Comparison of ENCODE assay signal across 8 cellular contexts in the genomic region with DNA sequence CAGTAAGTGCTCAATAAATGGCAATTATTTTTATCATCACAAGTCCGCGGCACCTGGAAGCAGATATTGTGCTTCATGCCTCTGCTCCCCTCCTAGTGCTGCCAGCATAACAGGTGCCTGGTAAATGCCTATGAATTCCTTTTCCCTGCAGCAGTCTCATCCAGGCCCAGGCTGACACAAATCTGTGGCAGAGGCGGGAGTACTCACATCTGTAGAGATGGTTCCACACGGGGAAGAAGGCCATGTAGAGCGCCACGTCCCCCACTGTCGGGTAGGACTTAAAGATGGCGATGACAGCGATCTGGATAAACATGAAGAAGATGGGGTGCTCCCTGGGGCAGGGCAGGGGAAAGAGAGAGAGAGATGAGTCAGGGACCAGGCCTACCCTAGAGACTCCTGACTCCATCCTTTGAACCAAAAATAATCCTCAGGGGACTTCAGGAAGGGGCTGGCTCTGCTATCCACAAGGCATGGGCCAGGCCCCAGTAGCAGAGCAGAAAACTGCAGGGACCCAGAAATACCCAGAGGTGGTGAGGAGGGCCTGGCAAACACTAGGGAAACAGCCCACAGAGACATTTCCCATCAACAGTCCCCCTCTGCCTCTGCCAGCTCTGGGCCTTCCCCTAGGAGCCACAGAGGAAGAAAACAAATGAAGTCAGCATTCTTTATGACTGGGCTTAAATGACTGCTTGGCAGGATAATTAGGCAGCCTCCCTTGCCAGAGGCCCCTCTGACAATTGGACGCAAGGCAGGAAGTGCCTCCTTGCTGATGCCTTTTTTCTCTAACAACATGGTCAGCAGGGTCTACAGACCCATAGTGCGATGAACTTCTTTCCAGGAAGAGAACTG. TPM values are rescaled to one million over a fixed set of nuclear protein-coding genes. Genes with fewer than 3 reads are reported as not detected.
DNase-seq lines count a peak whose midpoint lies in the region; ATAC-seq and TF ChIP-seq lines count a peak whose summit lies in the region.

No MANE protein-coding gene starts in this region.

- no peaks in the 10 kb centered on the region for H3K9me3 Mint-ChIP-seq in T-cell

- H3K27ac Mint-ChIP-seq in T-cell: peak overlapping the region; percentile 55 to 90

- no peak overlapping the region for H3K4me3 Mint-ChIP-seq in T-cell

- no peak overlapping the region for H3K4me3 ChIP-seq in fibroblast of pulmonary artery (replicated peaks; ENCODE audit: low read depth, low read length)

- POLR2A ChIA-PET in T-cell (lab: Charles Lee): no interaction called here

- DNase-seq in T-cell: no peak
- DNase-seq in fibroblast of pulmonary artery (ENCODE audit: low read depth): peak; percentile 85
- DNase-seq in renal cortical epithelial cell (ENCODE audit: low read depth): peak; percentile 52
- no peak for DNase-seq in Kasumi-1 (lab: John Stamatoyannopoulos, UW)
- no peak for DNase-seq in cerebellum (ENCODE audit: low spot score)
- DNase-seq in T-helper 9 cell: no peak

- CTCF ChIA-PET in T-cell (lab: Charles Lee): no interaction called here

- peaks cover 28% of the 10 kb centered on the region for H3K36me3 Mint-ChIP-seq in T-cell

- no peak for TF ChIP-seq CTCF in fibroblast of pulmonary artery (IDR thresholded peaks at IDR 0.05; ENCODE audit: low read length, missing control alignments)

- ATAC-seq in GM21619 (IDR thresholded peaks at IDR 0.05; ENCODE audit: unreplicated experiment) (peak; percentile 49), T-cell (replicated peaks in 1 of 4) (no peak), GM21528 (IDR thresholded peaks at IDR 0.05; ENCODE audit: low FRiP score, unreplicated experiment) (no peak)

- peaks cover 14 to 34% (median 27%) of the 10 kb centered on the region in 3 donors for H3K4me1 Mint-ChIP-seq in T-cell

- no peaks in the 10 kb centered on the region for H3K27me3 Mint-ChIP-seq in T-cell

RNA-seq across cellular contexts. Expression of a gene that starts 23.0 kb away (rescaled TPM):
- total RNA-seq in T-cell: 10 to 100 TPM in 2 of 5 donors, 1 to 10 TPM in 3; 2.3 to 15.5 (median 2.6) TPM
- total RNA-seq in renal cortical epithelial cell: 14.9 and 43.3 TPM in 2 replicates
- 27.9 TPM for total RNA-seq in cerebellum

Comparison
In these comparisons a context has a peak if more than half of its experiments do, and no peak if none do; other contexts are left out.
1. DNase-seq: peak in fibroblast of pulmonary artery (single experiment) and renal cortical epithelial cell (single experiment); none in T-cell (0 of 34), Kasumi-1 (0 of 2), cerebellum (single experiment) and T-helper 9 cell (single experiment).